In genomic region chr12:8807084-8807483, GRCh38 we compare ENCODE assay signal across 9 cellular contexts. TPM values are rescaled to one million over a fixed set of nuclear protein-coding genes. Genes with fewer than 3 reads are reported as not detected.
"Had no signal": no experiment of that assay in that cellular context is flagged by ENCODE, and none has a peak within 500 bp of the region (broad histone marks: within the 10 kb centered on the region; RNA-seq: fewer than 3 reads in every experiment).

No MANE protein-coding gene starts in this region.

RNA-seq across cellular contexts. Expression of gene A2ML1, which starts 15.3 kb away (rescaled TPM):
- total RNA-seq: activated CD4-positive, alpha-beta memory T cell treated with anti-CD3 and anti-CD28 coated beads, Interleukin-2, amount 10 ng/mL, durations not matched to agents 7 days and 5 days; activated CD4-positive, alpha-beta T cell treated with anti-CD3 and anti-CD28 coated beads for 36 hours; activated CD8-positive, alpha-beta memory T cell treated with anti-CD3 and anti-CD28 coated beads for 36 hours; activated naive CD4-positive, alpha-beta T cell treated with anti-CD3 and anti-CD28 coated beads for 36 hours; activated T-helper 17 cell treated with anti-CD3 and anti-CD28 coated beads, Interleukin-2, amount 50 U/mL, for 72 hours; NCI-H460; OCI-LY7; Right ventricle myocardium inferior; T-cell had no signal
